In genomic region chr2:85838181-85838580, GRCh38 we compare ENCODE assay signal across 17 cellular contexts. TPM values are rescaled to one million over a fixed set of nuclear protein-coding genes. Genes with fewer than 3 reads are reported as not detected.
DNase-seq lines count a peak whose midpoint lies in the region; ATAC-seq and TF ChIP-seq lines count a peak whose summit lies in the region.
"Had no signal": no experiment of that assay in that cellular context is flagged by ENCODE, and none has a peak within 500 bp of the region (broad histone marks: within the 10 kb centered on the region; RNA-seq: fewer than 3 reads in every experiment).

No MANE protein-coding gene starts in this region.

- H3K27ac Mint-ChIP-seq in IgD-negative memory B cell (peak overlapping the region; percentile 40 to 92 (median 71)), natural killer cell (peak overlapping the region; percentile 57 to 76)
- H3K27ac Mint-ChIP-seq: activated CD4-positive, alpha-beta memory T cell treated with anti-CD3 and anti-CD28 coated beads for 36 hours; mesothelial cell of epicardium; stimulated activated naive CD8-positive, alpha-beta T cell treated with anti-CD3 and anti-CD28 coated beads, Interleukin-15, Interleukin-2, amounts not matched to agents 100 ng/mL and 50 ng/mL, for 24 hours; type B pancreatic cell had no signal

- ATAC-seq in natural killer cell, result no peak
- ATAC-seq: activated T-cell treated with anti-CD3 and anti-CD28 coated beads, Interleukin-2, amount 50 U/mL, for 4 hours had no signal

- H3K4me1 Mint-ChIP-seq in IgD-negative memory B cell (peaks cover 13 to 23% (median 20%) of the 10 kb centered on the region in 3 donors), natural killer cell (peaks cover 10 to 12% of the 10 kb centered on the region in 2 donors)
- H3K4me1 Mint-ChIP-seq: mesothelial cell of epicardium had no signal

- H3K36me3 Mint-ChIP-seq in IgD-negative memory B cell (peaks cover 24% of the 10 kb centered on the region), natural killer cell (peaks cover 10% of the 10 kb centered on the region)

- DNase-seq in NCI-H748 (lab: John Stamatoyannopoulos, UW; ENCODE audit: unreplicated experiment) (peak; percentile 0), NCI-H748 treated with DMSO at 0.1 percent for 48 hours (lab: John Stamatoyannopoulos, UW) (no peak), choroid plexus epithelial cell (ENCODE audit: low read depth) (peak; percentile 23), natural killer cell (no peak), NCI-H2029 (lab: John Stamatoyannopoulos, UW) (no peak)
- no peak for DNase-seq in activated naive CD4-positive, alpha-beta T cell (lab: John Stamatoyannopoulos, UW)
- DNase-seq in stimulated activated CD4-positive, alpha-beta T cell treated with anti-CD3 and anti-CD28 coated beads, Interleukin-1b, Interleukin-23, amount 100 ng/mL, for 48 hours, result no peak
- DNase-seq: activated CD4-positive, alpha-beta memory T cell treated with anti-CD3 and anti-CD28 coated beads for 36 hours; activated T-cell treated with anti-CD3 and anti-CD28 coated beads, Interleukin-2, amount 50 U/mL, for 4 hours; IMR-90; NCI-H1048 had no signal

- no peak overlapping the region for H3K4me3 Mint-ChIP-seq in IgD-negative memory B cell
- H3K4me3 Mint-ChIP-seq in natural killer cell, result no peak overlapping the region
- H3K4me3 Mint-ChIP-seq: activated CD4-positive, alpha-beta memory T cell treated with anti-CD3 and anti-CD28 coated beads for 36 hours; activated T-cell treated with anti-CD3 and anti-CD28 coated beads, Interleukin-2, amount 50 U/mL, for 4 hours; mesothelial cell of epicardium; stimulated activated naive CD8-positive, alpha-beta T cell treated with anti-CD3 and anti-CD28 coated beads, Interleukin-15, Interleukin-2, amounts not matched to agents 100 ng/mL and 50 ng/mL, for 24 hours; type B pancreatic cell had no signal

- no peak for TF ChIP-seq CTCF in choroid plexus epithelial cell (conservative IDR thresholded peaks at IDR 0.05; ENCODE audit: low read depth, low read length)
- TF ChIP-seq CTCF in natural killer cell (IDR thresholded peaks at IDR 0.05), result no peak

- H3K4me3 ChIP-seq in choroid plexus epithelial cell (ENCODE audit: low read depth, low read length), result no peak overlapping the region
- H3K4me3 ChIP-seq: BLaER1 treated with 17β-estradiol and CSF1 and Interleukin-3, amounts not matched to agents 10 nM and 100 nM; right atrium auricular region had no signal

- intact Hi-C loops in natural killer cell (cut with micrococcal nuclease), result no loop called here

- H3K9me3 Mint-ChIP-seq in IgD-negative memory B cell (peaks cover 0 to 13% (median 0%) of the 10 kb centered on the region in 3 donors), natural killer cell (no peaks in the 10 kb centered on the region)
- H3K9me3 Mint-ChIP-seq: activated CD4-positive, alpha-beta memory T cell treated with anti-CD3 and anti-CD28 coated beads for 36 hours had no signal

- no peaks in the 10 kb centered on the region for H3K27me3 Mint-ChIP-seq in IgD-negative memory B cell
- no peaks in the 10 kb centered on the region for H3K27me3 Mint-ChIP-seq in natural killer cell (ENCODE audit: low read depth in 2 of 2)
- H3K27me3 Mint-ChIP-seq: activated CD4-positive, alpha-beta memory T cell treated with anti-CD3 and anti-CD28 coated beads for 36 hours; stimulated activated naive CD8-positive, alpha-beta T cell treated with anti-CD3 and anti-CD28 coated beads, Interleukin-15, Interleukin-2, amounts not matched to agents 100 ng/mL and 50 ng/mL, for 24 hours; type B pancreatic cell had no signal

RNA-seq across cellular contexts. Expression of gene ST3GAL5, which starts 50.6 kb away (rescaled TPM):
- polyA plus RNA-seq in IgD-negative memory B cell, result 38.2 TPM
- 10 to 100 TPM; 54.6 to 72.4 (median 66.1) TPM for total RNA-seq in natural killer cell

Comparison
In these comparisons a context has a peak if more than half of its experiments do, and no peak if none do; other contexts are left out.
1. DNase-seq: peak in NCI-H748 (single experiment) and choroid plexus epithelial cell (single experiment); none in NCI-H748 treated with DMSO at 0.1 percent for 48 hours (single experiment), natural killer cell (single experiment), activated naive CD4-positive, alpha-beta T cell (0 of 4), stimulated activated CD4-positive, alpha-beta T cell treated with anti-CD3 and anti-CD28 coated beads, Interleukin-1b, Interleukin-23, amount 100 ng/mL, for 48 hours (single experiment) and NCI-H2029 (single experiment).